ENCODE assay signal across 16 cellular contexts in the genomic region with DNA sequence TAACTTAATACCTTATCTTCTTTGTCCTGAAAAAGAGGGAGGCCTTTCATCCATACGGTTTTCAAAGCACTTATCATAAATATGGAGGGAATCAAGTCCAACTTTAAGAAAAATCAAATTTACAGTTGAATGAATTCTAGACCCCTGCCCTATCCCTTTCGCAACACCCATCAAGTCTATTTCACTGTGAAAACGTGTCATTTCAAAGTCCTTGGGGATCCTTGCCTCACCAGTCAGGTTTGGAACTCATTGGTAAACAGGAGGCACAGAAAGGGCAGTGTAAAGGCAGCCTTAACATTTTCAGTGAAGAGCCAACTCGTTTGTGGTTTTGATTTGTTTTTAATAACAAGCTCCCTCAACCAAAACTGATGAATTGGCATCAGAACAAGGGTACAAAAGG.
DNase-seq lines count a peak whose midpoint lies in the region; FAIRE-seq and TF ChIP-seq lines count a peak whose summit lies in the region.
"Had no signal": no experiment of that assay in that cellular context is flagged by ENCODE, and none has a peak within 500 bp of the region (broad histone marks: within the 10 kb centered on the region; RNA-seq: fewer than 3 reads in every experiment).

No MANE protein-coding gene starts in this region.

- in situ Hi-C loops in GM13976 (cut with MboI; ENCODE audit: low sequenced_read_pairs, unreplicated experiment) = no loop called here

- TF ChIP-seq CTCF in GM13976 (IDR thresholded peaks at IDR 0.05; ENCODE audit: borderline replicate concordance, control extremely low read depth, extremely low read depth, insufficient read depth, missing control alignments) = no peak

- peak; percentile 24 for FAIRE-seq in islet of Langerhans (lab: Jason Lieb, UNC)
- FAIRE-seq: GM12878, GM18507 had no signal

- peaks cover 0 to 29% (median 20%) of the 10 kb centered on the region in 11 experiments; a peak in 17 of 22 replicates for H3K36me3 ChIP-seq in BLaER1 treated with 17β-estradiol and CSF1 and Interleukin-3, amounts not matched to agents 10 nM and 100 nM

- peak overlapping the region in 2 of 11 experiments; percentile 45 to 57; a peak in 1 of 22 replicates for H3K9ac ChIP-seq in BLaER1 treated with 17β-estradiol and CSF1 and Interleukin-3, amounts not matched to agents 10 nM and 100 nM

- H4K20me1 ChIP-seq in BLaER1 treated with 17β-estradiol and CSF1 and Interleukin-3, amounts not matched to agents 10 nM and 100 nM = peaks cover 0 to 6% (median 0%) of the 10 kb centered on the region in 11 experiments; a peak in 2 of 22 replicates

- peaks cover 43 to 91% (median 73%) of the 10 kb centered on the region in 11 experiments for H3K27me3 ChIP-seq in BLaER1 treated with 17β-estradiol and CSF1 and Interleukin-3, amounts not matched to agents 10 nM and 100 nM

- peak overlapping the region in 8 of 11 experiments; percentile 5 to 75 (median 50); a peak in 15 of 22 replicates for H3K4me2 ChIP-seq in BLaER1 treated with 17β-estradiol and CSF1 and Interleukin-3, amounts not matched to agents 10 nM and 100 nM
- H3K4me2 ChIP-seq: GM23338 had no signal

- peak overlapping the region in 6 of 11 experiments; percentile 10 to 71 (median 54); a peak in 9 of 22 replicates for H3K27ac ChIP-seq in BLaER1 treated with 17β-estradiol and CSF1 and Interleukin-3, amounts not matched to agents 10 nM and 100 nM

- H3K4me1 ChIP-seq in BLaER1 treated with 17β-estradiol and CSF1 and Interleukin-3, amounts not matched to agents 10 nM and 100 nM = peaks cover 0 to 52% (median 22%) of the 10 kb centered on the region in 10 experiments; a peak in 13 of 20 replicates

- H3K4me3 ChIP-seq in BLaER1 treated with 17β-estradiol and CSF1 and Interleukin-3, amounts not matched to agents 10 nM and 100 nM = no peak overlapping the region
- H3K4me3 ChIP-seq: GM12878, GM23338 had no signal

- peak; percentile 8 for DNase-seq in astrocyte of the hippocampus (ENCODE audit: low read depth, low spot score)
- no peak for DNase-seq in GM13976 (ENCODE audit: low spot score)
- DNase-seq in midbrain (lab: John Stamatoyannopoulos, UW) = no peak
- DNase-seq in occipital lobe (lab: John Stamatoyannopoulos, UW) = no peak
- DNase-seq: CD4-positive, alpha-beta T cell; CD8-positive, alpha-beta memory T cell; DMS 273 treated with DMSO at 0.1 percent for 48 hours; DMS79; EL; GDM1; H9 had no signal

- peaks cover 0 to 10% (median 3%) of the 10 kb centered on the region in 11 experiments; a peak in 8 of 22 replicates for H3K9me3 ChIP-seq in BLaER1 treated with 17β-estradiol and CSF1 and Interleukin-3, amounts not matched to agents 10 nM and 100 nM (replicated peaks in 1 of 11)
